In the genomic region with DNA sequence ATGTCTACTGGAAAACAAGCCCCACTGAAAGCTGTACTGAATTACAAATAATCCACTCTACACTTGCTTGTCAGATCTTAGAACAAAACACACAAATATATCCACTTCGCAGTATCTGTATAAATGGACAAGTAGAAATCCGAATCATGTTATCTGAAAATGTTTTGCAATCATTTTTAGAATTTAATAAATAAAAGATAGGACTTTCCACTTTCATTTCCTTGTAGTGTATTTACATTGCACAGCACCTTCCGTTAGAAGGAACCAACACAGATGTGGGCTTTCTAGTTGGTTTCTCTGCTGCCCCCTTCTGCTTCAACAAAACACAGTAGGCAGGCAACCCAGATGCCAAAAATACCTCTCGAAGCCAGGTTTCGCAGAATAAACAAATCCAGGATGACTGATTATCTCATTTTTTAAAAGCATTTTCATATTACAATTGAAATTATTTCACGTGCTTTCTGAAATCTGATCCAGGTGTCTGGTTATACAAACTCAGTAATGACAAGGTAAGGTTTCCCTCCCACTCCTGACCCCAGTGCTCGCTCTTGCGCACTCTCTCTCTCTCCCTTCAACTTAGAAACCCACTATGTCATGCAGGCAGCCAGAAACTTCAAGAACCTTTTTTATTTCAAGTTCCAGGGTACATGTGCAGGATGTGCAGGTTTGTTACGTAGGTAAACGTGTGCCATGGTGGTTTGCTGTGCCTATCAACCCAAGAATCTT, we compare ENCODE assay signal across 1 cellular context.
TF ChIP-seq lines count a peak whose summit lies in the region.

No MANE protein-coding gene starts in this region.

TF ChIP-seq in K562, 482 proteins besides CTCF, POLR2A, EP300 and RAD21 (continued from another document and continues in another):
- TF ChIP-seq, protein P1, sequence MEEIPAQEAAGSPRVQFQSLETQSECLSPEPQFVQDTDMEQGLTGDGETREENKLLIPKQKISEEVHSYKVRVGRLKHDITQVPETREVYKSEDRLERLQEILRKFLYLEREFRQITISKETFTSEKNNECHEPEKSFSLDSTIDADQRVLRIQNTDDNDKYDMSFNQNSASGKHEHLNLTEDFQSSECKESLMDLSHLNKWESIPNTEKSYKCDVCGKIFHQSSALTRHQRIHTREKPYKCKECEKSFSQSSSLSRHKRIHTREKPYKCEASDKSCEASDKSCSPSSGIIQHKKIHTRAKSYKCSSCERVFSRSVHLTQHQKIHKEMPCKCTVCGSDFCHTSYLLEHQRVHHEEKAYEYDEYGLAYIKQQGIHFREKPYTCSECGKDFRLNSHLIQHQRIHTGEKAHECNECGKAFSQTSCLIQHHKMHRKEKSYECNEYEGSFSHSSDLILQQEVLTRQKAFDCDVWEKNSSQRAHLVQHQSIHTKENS (CRISPR knock-in tag; IDR thresholded peaks at IDR 0.05), result no peak
- TF ChIP-seq RAD51 (IDR thresholded peaks at IDR 0.05; ENCODE audit: borderline replicate concordance, low read depth) (no peak), MYC (IDR thresholded peaks at IDR 0.05; ENCODE audit: low read depth, low read length) (no peak), MYC (CRISPR knock-in tag; IDR thresholded peaks at IDR 0.05; ENCODE audit: borderline replicate concordance, low read depth) (no peak), HINFP (tag; conservative IDR thresholded peaks at IDR 0.05; ENCODE audit: low read depth) (no peak), ZBTB33 (CRISPR knock-in tag; IDR thresholded peaks at IDR 0.05) (no peak), PML (IDR thresholded peaks at IDR 0.05; ENCODE audit: low read length) (no peak), FOXJ3 (CRISPR knock-in tag; IDR thresholded peaks at IDR 0.05) (no peak), SRSF7 (optimal IDR thresholded peaks at IDR 0.05; ENCODE audit: low read depth, low read length) (no peak), CTBP1 (IDR thresholded peaks at IDR 0.05; ENCODE audit: borderline replicate concordance) (no peak; the same call in 1 of the 2 replicates), ARHGAP35 (IDR thresholded peaks at IDR 0.05; ENCODE audit: partially characterized antibody) (no peak), TAF1 (IDR thresholded peaks at IDR 0.05; ENCODE audit: control insufficient read depth, extremely low read depth, insufficient read depth, low read length, severe bottlenecking) (no peak), POLR3A (IDR thresholded peaks at IDR 0.05; ENCODE audit: borderline replicate concordance, extremely low read depth, insufficient read depth, insufficient read length) (no peak), MCM2 (IDR thresholded peaks at IDR 0.05; ENCODE audit: low read depth) (no peak), FOXP1 (CRISPR knock-in tag; IDR thresholded peaks at IDR 0.05) (no peak), TBL1XR1 (IDR thresholded peaks at IDR 0.05; ENCODE audit: low read length in 2 of 2) (peak in 1 of 2 experiments; percentile 4; a peak in 1 of 4 replicates), KAT7 (CRISPR knock-in tag; IDR thresholded peaks at IDR 0.05; ENCODE audit: borderline replicate concordance) (0 out of 2 replicates have a peak, but pooled peaks have one; percentile 19), LCOR (CRISPR knock-in tag; IDR thresholded peaks at IDR 0.05) (peak; percentile 54; the same call in 1 of the 2 replicates), POLR2G (IDR thresholded peaks at IDR 0.05; ENCODE audit: low read depth, low read length) (no peak), TFAP4 (CRISPR knock-in tag; IDR thresholded peaks at IDR 0.05; ENCODE audit: borderline replicate concordance) (no peak), DPF2 (IDR thresholded peaks at IDR 0.05) (peak; percentile 48; the same call in 1 of the 2 replicates), ARID1B (IDR thresholded peaks at IDR 0.05) (peak; percentile 23; the same call in 1 of the 2 replicates), ZNF24 (IDR thresholded peaks at IDR 0.05) (no peak), MAFG (tag; conservative IDR thresholded peaks at IDR 0.05) (no peak), ILF3 (IDR thresholded peaks at IDR 0.05; ENCODE audit: borderline replicate concordance) (no peak), FOXK2 (conservative IDR thresholded peaks at IDR 0.05 in 1 of 2, IDR thresholded peaks at IDR 0.05 in 1 of 2; ENCODE audit: low read depth in 2 of 2) (peak; percentile 70 to 88), MIER1 (IDR thresholded peaks at IDR 0.05; ENCODE audit: low read depth) (no peak), ZBTB8A (IDR thresholded peaks at IDR 0.05; ENCODE audit: partially characterized antibody) (no peak), ARID2 (IDR thresholded peaks at IDR 0.05) (peak; percentile 45; the same call in 1 of the 2 replicates), EP400 (IDR thresholded peaks at IDR 0.05) (peak; percentile 36; the same call in 1 of the 2 replicates), THRAP3 (IDR thresholded peaks at IDR 0.05; ENCODE audit: borderline replicate concordance) (0 out of 2 replicates have a peak, but pooled peaks have one; percentile 26), HNRNPUL1 (IDR thresholded peaks at IDR 0.05; ENCODE audit: low read length) (no peak), NFIC (IDR thresholded peaks at IDR 0.05) (0 out of 2 replicates have a peak, but pooled peaks have one; percentile 7)
- TF ChIP-seq, protein P2, sequence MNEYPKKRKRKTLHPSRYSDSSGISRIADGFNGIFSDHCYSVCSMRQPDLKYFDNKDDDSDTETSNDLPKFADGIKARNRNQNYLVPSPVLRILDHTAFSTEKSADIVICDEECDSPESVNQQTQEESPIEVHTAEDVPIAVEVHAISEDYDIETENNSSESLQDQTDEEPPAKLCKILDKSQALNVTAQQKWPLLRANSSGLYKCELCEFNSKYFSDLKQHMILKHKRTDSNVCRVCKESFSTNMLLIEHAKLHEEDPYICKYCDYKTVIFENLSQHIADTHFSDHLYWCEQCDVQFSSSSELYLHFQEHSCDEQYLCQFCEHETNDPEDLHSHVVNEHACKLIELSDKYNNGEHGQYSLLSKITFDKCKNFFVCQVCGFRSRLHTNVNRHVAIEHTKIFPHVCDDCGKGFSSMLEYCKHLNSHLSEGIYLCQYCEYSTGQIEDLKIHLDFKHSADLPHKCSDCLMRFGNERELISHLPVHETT (CRISPR knock-in tag; conservative IDR thresholded peaks at IDR 0.05 in 1 of 2, IDR thresholded peaks at IDR 0.05 in 1 of 2), result peak in 1 of 2 experiments; percentile 19; a peak in 1 of 4 replicates
- TF ChIP-seq, protein P3, sequence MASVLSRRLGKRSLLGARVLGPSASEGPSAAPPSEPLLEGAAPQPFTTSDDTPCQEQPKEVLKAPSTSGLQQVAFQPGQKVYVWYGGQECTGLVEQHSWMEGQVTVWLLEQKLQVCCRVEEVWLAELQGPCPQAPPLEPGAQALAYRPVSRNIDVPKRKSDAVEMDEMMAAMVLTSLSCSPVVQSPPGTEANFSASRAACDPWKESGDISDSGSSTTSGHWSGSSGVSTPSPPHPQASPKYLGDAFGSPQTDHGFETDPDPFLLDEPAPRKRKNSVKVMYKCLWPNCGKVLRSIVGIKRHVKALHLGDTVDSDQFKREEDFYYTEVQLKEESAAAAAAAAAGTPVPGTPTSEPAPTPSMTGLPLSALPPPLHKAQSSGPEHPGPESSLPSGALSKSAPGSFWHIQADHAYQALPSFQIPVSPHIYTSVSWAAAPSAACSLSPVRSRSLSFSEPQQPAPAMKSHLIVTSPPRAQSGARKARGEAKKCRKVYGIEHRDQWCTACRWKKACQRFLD (CRISPR knock-in tag; IDR thresholded peaks at IDR 0.05), result no peak
- TF ChIP-seq, protein P4, sequence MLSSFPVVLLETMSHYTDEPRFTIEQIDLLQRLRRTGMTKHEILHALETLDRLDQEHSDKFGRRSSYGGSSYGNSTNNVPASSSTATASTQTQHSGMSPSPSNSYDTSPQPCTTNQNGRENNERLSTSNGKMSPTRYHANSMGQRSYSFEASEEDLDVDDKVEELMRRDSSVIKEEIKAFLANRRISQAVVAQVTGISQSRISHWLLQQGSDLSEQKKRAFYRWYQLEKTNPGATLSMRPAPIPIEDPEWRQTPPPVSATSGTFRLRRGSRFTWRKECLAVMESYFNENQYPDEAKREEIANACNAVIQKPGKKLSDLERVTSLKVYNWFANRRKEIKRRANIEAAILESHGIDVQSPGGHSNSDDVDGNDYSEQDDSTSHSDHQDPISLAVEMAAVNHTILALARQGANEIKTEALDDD (IDR thresholded peaks at IDR 0.05), result peak; percentile 26; the same call in 1 of the 2 replicates
- TF ChIP-seq, protein P5, sequence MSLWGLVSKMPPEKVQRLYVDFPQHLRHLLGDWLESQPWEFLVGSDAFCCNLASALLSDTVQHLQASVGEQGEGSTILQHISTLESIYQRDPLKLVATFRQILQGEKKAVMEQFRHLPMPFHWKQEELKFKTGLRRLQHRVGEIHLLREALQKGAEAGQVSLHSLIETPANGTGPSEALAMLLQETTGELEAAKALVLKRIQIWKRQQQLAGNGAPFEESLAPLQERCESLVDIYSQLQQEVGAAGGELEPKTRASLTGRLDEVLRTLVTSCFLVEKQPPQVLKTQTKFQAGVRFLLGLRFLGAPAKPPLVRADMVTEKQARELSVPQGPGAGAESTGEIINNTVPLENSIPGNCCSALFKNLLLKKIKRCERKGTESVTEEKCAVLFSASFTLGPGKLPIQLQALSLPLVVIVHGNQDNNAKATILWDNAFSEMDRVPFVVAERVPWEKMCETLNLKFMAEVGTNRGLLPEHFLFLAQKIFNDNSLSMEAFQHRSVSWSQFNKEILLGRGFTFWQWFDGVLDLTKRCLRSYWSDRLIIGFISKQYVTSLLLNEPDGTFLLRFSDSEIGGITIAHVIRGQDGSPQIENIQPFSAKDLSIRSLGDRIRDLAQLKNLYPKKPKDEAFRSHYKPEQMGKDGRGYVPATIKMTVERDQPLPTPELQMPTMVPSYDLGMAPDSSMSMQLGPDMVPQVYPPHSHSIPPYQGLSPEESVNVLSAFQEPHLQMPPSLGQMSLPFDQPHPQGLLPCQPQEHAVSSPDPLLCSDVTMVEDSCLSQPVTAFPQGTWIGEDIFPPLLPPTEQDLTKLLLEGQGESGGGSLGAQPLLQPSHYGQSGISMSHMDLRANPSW (CRISPR knock-in tag; IDR thresholded peaks at IDR 0.05), result no peak
- TF ChIP-seq, protein P6, sequence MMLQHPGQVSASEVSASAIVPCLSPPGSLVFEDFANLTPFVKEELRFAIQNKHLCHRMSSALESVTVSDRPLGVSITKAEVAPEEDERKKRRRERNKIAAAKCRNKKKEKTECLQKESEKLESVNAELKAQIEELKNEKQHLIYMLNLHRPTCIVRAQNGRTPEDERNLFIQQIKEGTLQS (IDR thresholded peaks at IDR 0.05), result peak; percentile 10; the same call in 1 of the 2 replicates
- TF ChIP-seq, protein P6 (CRISPR knock-in tag; conservative IDR thresholded peaks at IDR 0.05), result no peak
- TF ChIP-seq, protein P7, sequence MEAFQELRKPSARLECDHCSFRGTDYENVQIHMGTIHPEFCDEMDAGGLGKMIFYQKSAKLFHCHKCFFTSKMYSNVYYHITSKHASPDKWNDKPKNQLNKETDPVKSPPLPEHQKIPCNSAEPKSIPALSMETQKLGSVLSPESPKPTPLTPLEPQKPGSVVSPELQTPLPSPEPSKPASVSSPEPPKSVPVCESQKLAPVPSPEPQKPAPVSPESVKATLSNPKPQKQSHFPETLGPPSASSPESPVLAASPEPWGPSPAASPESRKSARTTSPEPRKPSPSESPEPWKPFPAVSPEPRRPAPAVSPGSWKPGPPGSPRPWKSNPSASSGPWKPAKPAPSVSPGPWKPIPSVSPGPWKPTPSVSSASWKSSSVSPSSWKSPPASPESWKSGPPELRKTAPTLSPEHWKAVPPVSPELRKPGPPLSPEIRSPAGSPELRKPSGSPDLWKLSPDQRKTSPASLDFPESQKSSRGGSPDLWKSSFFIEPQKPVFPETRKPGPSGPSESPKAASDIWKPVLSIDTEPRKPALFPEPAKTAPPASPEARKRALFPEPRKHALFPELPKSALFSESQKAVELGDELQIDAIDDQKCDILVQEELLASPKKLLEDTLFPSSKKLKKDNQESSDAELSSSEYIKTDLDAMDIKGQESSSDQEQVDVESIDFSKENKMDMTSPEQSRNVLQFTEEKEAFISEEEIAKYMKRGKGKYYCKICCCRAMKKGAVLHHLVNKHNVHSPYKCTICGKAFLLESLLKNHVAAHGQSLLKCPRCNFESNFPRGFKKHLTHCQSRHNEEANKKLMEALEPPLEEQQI (IDR thresholded peaks at IDR 0.05), result peak; percentile 75; the same call in 1 of the 2 replicates
- TF ChIP-seq, protein P8, sequence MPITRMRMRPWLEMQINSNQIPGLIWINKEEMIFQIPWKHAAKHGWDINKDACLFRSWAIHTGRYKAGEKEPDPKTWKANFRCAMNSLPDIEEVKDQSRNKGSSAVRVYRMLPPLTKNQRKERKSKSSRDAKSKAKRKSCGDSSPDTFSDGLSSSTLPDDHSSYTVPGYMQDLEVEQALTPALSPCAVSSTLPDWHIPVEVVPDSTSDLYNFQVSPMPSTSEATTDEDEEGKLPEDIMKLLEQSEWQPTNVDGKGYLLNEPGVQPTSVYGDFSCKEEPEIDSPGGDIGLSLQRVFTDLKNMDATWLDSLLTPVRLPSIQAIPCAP (CRISPR knock-in tag; IDR thresholded peaks at IDR 0.05; ENCODE audit: borderline replicate concordance), result no peak
